Comparison of ENCODE assay signal across 8 cellular contexts in genomic region chr19:16066611-16067104, GRCh38. TPM values are rescaled to one million over a fixed set of nuclear protein-coding genes. Genes with fewer than 3 reads are reported as not detected.
DNase-seq lines count a peak whose midpoint lies in the region; ATAC-seq and TF ChIP-seq lines count a peak whose summit lies in the region.

No MANE protein-coding gene starts in this region.

- POLR2A ChIA-PET in CD8-positive, alpha-beta T cell (lab: Charles Lee), result interaction anchor here (1.0 kb wide), 1 partner anchor 44 kb away, joined by 4 read pairs; no protein-coding TSS in a partner anchor
- POLR2A ChIA-PET in activated CD4-positive, alpha-beta T cell treated with anti-CD3 and anti-CD28 coated beads, Interleukin-2, amount 10 ng/mL, durations not matched to agents 7 days and 5 days (lab: Charles Lee), result interaction anchor here (0.8 kb wide), 1 partner anchor 81 kb away, joined by 5 read pairs; no protein-coding TSS in a partner anchor

- intact Hi-C loops in CD8-positive, alpha-beta T cell (cut with DNase I, micrococcal nuclease), result loop anchor here (1.0 to 5.0 kb wide), 3 partner anchors 45 to 116 kb away; partner anchors contain the start of gene RAB8A (in 1 of the 2)
- intact Hi-C loops in sigmoid colon (cut with DNase I), result loop anchor here (1.0 to 2.0 kb wide), 3 partner anchors 26 to 44 kb away; partner anchors contain the start of gene RAB8A

- no peak overlapping the region for H3K4me3 Mint-ChIP-seq in CD8-positive, alpha-beta T cell
- H3K4me3 Mint-ChIP-seq in activated CD4-positive, alpha-beta T cell treated with anti-CD3 and anti-CD28 coated beads, Interleukin-2, amount 10 ng/mL, durations not matched to agents 7 days and 5 days, result no peak overlapping the region

- H3K36me3 ChIP-seq in CD8-positive, alpha-beta T cell (ENCODE audit: insufficient read depth, low read length), result no peaks in the 10 kb centered on the region
- no peaks in the 10 kb centered on the region for H3K36me3 ChIP-seq in sigmoid colon

- no peaks in the 10 kb centered on the region for H3K27me3 ChIP-seq in CD8-positive, alpha-beta T cell (ENCODE audit: insufficient read depth, low read length)
- no peaks in the 10 kb centered on the region for H3K27me3 ChIP-seq in sigmoid colon

- no peaks in the 10 kb centered on the region for H3K9me3 Mint-ChIP-seq in CD8-positive, alpha-beta T cell
- H3K9me3 Mint-ChIP-seq in activated CD4-positive, alpha-beta T cell treated with anti-CD3 and anti-CD28 coated beads, Interleukin-2, amount 10 ng/mL, durations not matched to agents 7 days and 5 days, result peaks cover 4% of the 10 kb centered on the region

- in situ Hi-C loops in KBM-7 (cut with MboI; ENCODE audit: low pct_unique_long_range_greater_than_20kb, low sequenced_read_pairs), result no loop called here

- WGBS in sigmoid colon, 2 donors, result 15 to 45% methylated on average over 6 of the region's 6 CpGs

- H3K4me1 ChIP-seq in CD8-positive, alpha-beta T cell (ENCODE audit: insufficient read depth, low read length), result peaks cover 43% of the 10 kb centered on the region
- peaks cover 0 to 36% (median 28%) of the 10 kb centered on the region in 4 donors for H3K4me1 ChIP-seq in sigmoid colon

- H3K27ac Mint-ChIP-seq in CD8-positive, alpha-beta T cell, result peak overlapping the region; percentile 29
- H3K27ac Mint-ChIP-seq in activated CD4-positive, alpha-beta T cell treated with anti-CD3 and anti-CD28 coated beads, Interleukin-2, amount 10 ng/mL, durations not matched to agents 7 days and 5 days, result no peak overlapping the region

- H3K4me1 Mint-ChIP-seq in CD8-positive, alpha-beta T cell (ENCODE audit: low read depth), result peaks cover 18% of the 10 kb centered on the region
- H3K4me1 Mint-ChIP-seq in activated CD4-positive, alpha-beta T cell treated with anti-CD3 and anti-CD28 coated beads, Interleukin-2, amount 10 ng/mL, durations not matched to agents 7 days and 5 days, result peaks cover 34% of the 10 kb centered on the region

- no peak overlapping the region for H3K4me3 ChIP-seq in CD8-positive, alpha-beta T cell (ENCODE audit: low read depth, low read length)
- H3K4me3 ChIP-seq in fibroblast of pulmonary artery (replicated peaks; ENCODE audit: low read depth, low read length), result no peak overlapping the region
- H3K4me3 ChIP-seq in sigmoid colon, result peak overlapping the region in 3 of 4 donors; percentile 73 to 89 (median 82)

- ATAC-seq in CD8-positive, alpha-beta T cell, result no peak
- ATAC-seq in GM21367 (IDR thresholded peaks at IDR 0.05; ENCODE audit: unreplicated experiment) (no peak), HG03432 (IDR thresholded peaks at IDR 0.05; ENCODE audit: unreplicated experiment) (no peak)

- no peak for TF ChIP-seq POLR2A in sigmoid colon (IDR thresholded peaks at IDR 0.05)

- CTCF ChIA-PET in CD8-positive, alpha-beta T cell (lab: Charles Lee), result interaction anchor here (0.9 to 1.7 kb wide), 7 partner anchors 10 to 143 kb away, joined by 3 to 7 read pairs (median 5); partner anchors contain the start of gene TPM4
- CTCF ChIA-PET in activated CD4-positive, alpha-beta T cell treated with anti-CD3 and anti-CD28 coated beads, Interleukin-2, amount 10 ng/mL, durations not matched to agents 7 days and 5 days (lab: Charles Lee), result interaction anchor here (0.7 to 6.5 kb wide), 5 partner anchors 8 to 163 kb away, joined by 3 to 65 read pairs (median 4); partner anchors contain the start of genes FAM32A and TPM4

- no peaks in the 10 kb centered on the region for H3K36me3 Mint-ChIP-seq in CD8-positive, alpha-beta T cell
- H3K36me3 Mint-ChIP-seq in activated CD4-positive, alpha-beta T cell treated with anti-CD3 and anti-CD28 coated beads, Interleukin-2, amount 10 ng/mL, durations not matched to agents 7 days and 5 days (ENCODE audit: low read depth), result no peaks in the 10 kb centered on the region

- no peaks in the 10 kb centered on the region for H3K9me3 ChIP-seq in CD8-positive, alpha-beta T cell (ENCODE audit: low read length)
- no peaks in the 10 kb centered on the region for H3K9me3 ChIP-seq in sigmoid colon

- no peak for TF ChIP-seq CTCF in CD8-positive, alpha-beta T cell (IDR thresholded peaks at IDR 0.05)
- peak; percentile 27 for TF ChIP-seq CTCF in fibroblast of pulmonary artery (IDR thresholded peaks at IDR 0.05; ENCODE audit: low read length, missing control alignments)
- TF ChIP-seq CTCF in sigmoid colon (IDR thresholded peaks at IDR 0.05), result peak in 3 of 4 experiments; percentile 14 to 30 (median 18)

- no peak for TF ChIP-seq EP300 in sigmoid colon (IDR thresholded peaks at IDR 0.05)

- H3K27me3 Mint-ChIP-seq in CD8-positive, alpha-beta T cell (ENCODE audit: low read depth), result no peaks in the 10 kb centered on the region
- H3K27me3 Mint-ChIP-seq in activated CD4-positive, alpha-beta T cell treated with anti-CD3 and anti-CD28 coated beads, Interleukin-2, amount 10 ng/mL, durations not matched to agents 7 days and 5 days, result peaks cover 1% of the 10 kb centered on the region

- peak in 4 of 7 experiments; percentile 41 to 55 (median 46) for DNase-seq in CD8-positive, alpha-beta T cell
- DNase-seq in KBM-7, result peak; percentile 87
- peak; percentile 69 for DNase-seq in activated CD4-positive, alpha-beta T cell treated with anti-CD3 and anti-CD28 coated beads, Interleukin-2, amount 10 ng/mL, durations not matched to agents 7 days and 5 days
- peak; percentile 80 for DNase-seq in fibroblast of pulmonary artery (ENCODE audit: low read depth)
- DNase-seq in sigmoid colon, result no peak
- DNase-seq in T1000 (lab: John Stamatoyannopoulos, UW), result no peak

- no peak overlapping the region for H3K27ac ChIP-seq in CD8-positive, alpha-beta T cell (ENCODE audit: low read depth, low read length)
- H3K27ac ChIP-seq in sigmoid colon, result peak overlapping the region; percentile 97 to 100 (median 100)

RNA-seq across cellular contexts. Expression of gene TPM4, which starts 9.6 kb away (rescaled TPM):
- total RNA-seq in CD8-positive, alpha-beta T cell, result 100 to 1,000 TPM; 187 to 199 TPM
- 100 to 1,000 TPM; 422 to 485 TPM for total RNA-seq in activated CD4-positive, alpha-beta T cell treated with anti-CD3 and anti-CD28 coated beads, Interleukin-2, amount 10 ng/mL, durations not matched to agents 7 days and 5 days
- 100 to 1,000 TPM; 222 to 826 (median 353) TPM for total RNA-seq in sigmoid colon
- polyA plus RNA-seq in sigmoid colon, result 100 to 1,000 TPM; 313 to 464 (median 374) TPM

RNA-seq across cellular contexts. Expression of gene RAB8A, which starts 45.0 kb away (rescaled TPM):
- 10 to 100 TPM; 79.1 to 88.4 TPM for total RNA-seq in CD8-positive, alpha-beta T cell
- total RNA-seq in activated CD4-positive, alpha-beta T cell treated with anti-CD3 and anti-CD28 coated beads, Interleukin-2, amount 10 ng/mL, durations not matched to agents 7 days and 5 days, result 100 to 1,000 TPM; 167 to 175 TPM
- 10 to 100 TPM; 32.8 to 43.9 (median 34.9) TPM for total RNA-seq in sigmoid colon
- 100 to 1,000 TPM in 1 of 3 donors, 10 to 100 TPM in 2; 64.3 to 126 (median 79.4) TPM for polyA plus RNA-seq in sigmoid colon

Comparison
In these comparisons a context has a peak if more than half of its experiments do, and no peak if none do; other contexts are left out.
1. DNase-seq: peak in CD8-positive, alpha-beta T cell (4 of 7), KBM-7 (single experiment), activated CD4-positive, alpha-beta T cell treated with anti-CD3 and anti-CD28 coated beads, Interleukin-2, amount 10 ng/mL, durations not matched to agents 7 days and 5 days (single experiment) and fibroblast of pulmonary artery (single experiment); none in sigmoid colon (single experiment) and T1000 (single experiment).
2. H3K4me3 ChIP-seq: peak in sigmoid colon (3 of 4); none in CD8-positive, alpha-beta T cell (single experiment) and fibroblast of pulmonary artery (single experiment).